9 cellular contexts compared by ENCODE assay signal in genomic region chr7:114405427-114405826, GRCh38. TPM values are rescaled to one million over a fixed set of nuclear protein-coding genes. Genes with fewer than 3 reads are reported as not detected.
DNase-seq lines count a peak whose midpoint lies in the region; ATAC-seq and TF ChIP-seq lines count a peak whose summit lies in the region.
"Had no signal": no experiment of that assay in that cellular context is flagged by ENCODE, and none has a peak within 500 bp of the region (broad histone marks: within the 10 kb centered on the region; RNA-seq: fewer than 3 reads in every experiment).

No MANE protein-coding gene starts in this region.

- ATAC-seq in GM19351 (IDR thresholded peaks at IDR 0.05; ENCODE audit: unreplicated experiment) = peak; percentile 92
- ATAC-seq in natural killer cell treated with Interleukin-12 subunit alpha and Interleukin-12 subunit beta and Interleukin-15 and Interleukin-18, amount 100 ng/mL, for 72 hours = no peak

- H3K36me3 ChIP-seq in adipocyte (ENCODE audit: control insufficient read depth, insufficient read depth, low read length, severe bottlenecking) = no peaks in the 10 kb centered on the region

- H3K27ac Mint-ChIP-seq in neural crest cell (ENCODE audit: unreplicated experiment) = no peak overlapping the region
- no peak overlapping the region for H3K27ac Mint-ChIP-seq in activated CD4-positive, alpha-beta memory T cell treated with anti-CD3 and anti-CD28 coated beads for 36 hours
- no peak overlapping the region for H3K27ac Mint-ChIP-seq in natural killer cell treated with Interleukin-12 subunit alpha and Interleukin-12 subunit beta and Interleukin-15 and Interleukin-18, amount 100 ng/mL, for 72 hours
- H3K27ac Mint-ChIP-seq: dendritic cell treated with granulocyte-macrophage colony-stimulating factor and Interleukin-4, amounts not matched to agents 40 ng/mL and 50 ng/mL, for 4 days had no signal

- CTCF ChIA-PET in activated CD4-positive, alpha-beta memory T cell treated with anti-CD3 and anti-CD28 coated beads for 36 hours (lab: Charles Lee) = no interaction called here

- intact Hi-C loops in activated CD4-positive, alpha-beta memory T cell treated with anti-CD3 and anti-CD28 coated beads for 36 hours (cut with micrococcal nuclease) = loop anchor here (5.0 to 10.0 kb wide), 2 partner anchors 323 to 371 kb away; no protein-coding TSS in a partner anchor

- peak; percentile 2 for DNase-seq in AG08395 (ENCODE audit: low spot score)
- peak; percentile 23 for DNase-seq in adipocyte (ENCODE audit: low read depth)
- DNase-seq in neural crest cell (ENCODE audit: low read depth, low spot score) = no peak
- DNase-seq in islet precursor cell = no peak
- no peak for DNase-seq in activated CD4-positive, alpha-beta memory T cell treated with anti-CD3 and anti-CD28 coated beads for 36 hours
- no peak for DNase-seq in natural killer cell treated with Interleukin-12 subunit alpha and Interleukin-12 subunit beta and Interleukin-15 and Interleukin-18, amount 100 ng/mL, for 72 hours (ENCODE audit: low spot score)

- no peak overlapping the region for H3K4me3 Mint-ChIP-seq in neural crest cell
- H3K4me3 Mint-ChIP-seq in activated CD4-positive, alpha-beta memory T cell treated with anti-CD3 and anti-CD28 coated beads for 36 hours = no peak overlapping the region
- no peak overlapping the region for H3K4me3 Mint-ChIP-seq in natural killer cell treated with Interleukin-12 subunit alpha and Interleukin-12 subunit beta and Interleukin-15 and Interleukin-18, amount 100 ng/mL, for 72 hours
- H3K4me3 Mint-ChIP-seq: dendritic cell treated with granulocyte-macrophage colony-stimulating factor and Interleukin-4, amounts not matched to agents 40 ng/mL and 50 ng/mL, for 4 days had no signal

- TF ChIP-seq CTCF in neural crest cell (conservative IDR thresholded peaks at IDR 0.05) = peak; percentile 70

- H3K9ac ChIP-seq in adipocyte (ENCODE audit: low read length) = no peak overlapping the region

- peaks cover 5% of the 10 kb centered on the region for H3K4me1 ChIP-seq in adipocyte (ENCODE audit: control insufficient read depth, insufficient read depth, low read length)

- H3K36me3 Mint-ChIP-seq in neural crest cell (ENCODE audit: low read depth) = no peaks in the 10 kb centered on the region
- no peaks in the 10 kb centered on the region for H3K36me3 Mint-ChIP-seq in activated CD4-positive, alpha-beta memory T cell treated with anti-CD3 and anti-CD28 coated beads for 36 hours
- no peaks in the 10 kb centered on the region for H3K36me3 Mint-ChIP-seq in natural killer cell treated with Interleukin-12 subunit alpha and Interleukin-12 subunit beta and Interleukin-15 and Interleukin-18, amount 100 ng/mL, for 72 hours

- peaks cover 5% of the 10 kb centered on the region for H3K27me3 Mint-ChIP-seq in neural crest cell (ENCODE audit: low read depth)
- no peaks in the 10 kb centered on the region for H3K27me3 Mint-ChIP-seq in activated CD4-positive, alpha-beta memory T cell treated with anti-CD3 and anti-CD28 coated beads for 36 hours
- H3K27me3 Mint-ChIP-seq in natural killer cell treated with Interleukin-12 subunit alpha and Interleukin-12 subunit beta and Interleukin-15 and Interleukin-18, amount 100 ng/mL, for 72 hours = no peaks in the 10 kb centered on the region
- H3K27me3 Mint-ChIP-seq: dendritic cell treated with granulocyte-macrophage colony-stimulating factor and Interleukin-4, amounts not matched to agents 40 ng/mL and 50 ng/mL, for 4 days had no signal

- POLR2A ChIA-PET in activated CD4-positive, alpha-beta memory T cell treated with anti-CD3 and anti-CD28 coated beads for 36 hours (lab: Charles Lee) = no interaction called here

- TF ChIP-seq RAD21 in Ishikawa (IDR thresholded peaks at IDR 0.05; ENCODE audit: low read depth) = peak; percentile 52

- H3K9me3 ChIP-seq in adipocyte (ENCODE audit: control insufficient read depth, low read length) = no peaks in the 10 kb centered on the region

- peaks cover 3% of the 10 kb centered on the region for H3K9me3 Mint-ChIP-seq in neural crest cell
- no peaks in the 10 kb centered on the region for H3K9me3 Mint-ChIP-seq in activated CD4-positive, alpha-beta memory T cell treated with anti-CD3 and anti-CD28 coated beads for 36 hours
- peaks cover 3% of the 10 kb centered on the region for H3K9me3 Mint-ChIP-seq in natural killer cell treated with Interleukin-12 subunit alpha and Interleukin-12 subunit beta and Interleukin-15 and Interleukin-18, amount 100 ng/mL, for 72 hours
- H3K9me3 Mint-ChIP-seq: dendritic cell treated with granulocyte-macrophage colony-stimulating factor and Interleukin-4, amounts not matched to agents 40 ng/mL and 50 ng/mL, for 4 days had no signal

- H3K27me3 ChIP-seq in adipocyte (replicated peaks; ENCODE audit: control insufficient read depth, insufficient read depth, low read length) = no peaks in the 10 kb centered on the region

- TF ChIP-seq EP300 in Ishikawa (IDR thresholded peaks at IDR 0.05; ENCODE audit: borderline replicate concordance) = no peak

- H3K4me3 ChIP-seq in adipocyte (ENCODE audit: low read length) = no peak overlapping the region

- no peaks in the 10 kb centered on the region for H3K4me1 Mint-ChIP-seq in neural crest cell
- no peaks in the 10 kb centered on the region for H3K4me1 Mint-ChIP-seq in activated CD4-positive, alpha-beta memory T cell treated with anti-CD3 and anti-CD28 coated beads for 36 hours (ENCODE audit: low read depth)
- no peaks in the 10 kb centered on the region for H3K4me1 Mint-ChIP-seq in natural killer cell treated with Interleukin-12 subunit alpha and Interleukin-12 subunit beta and Interleukin-15 and Interleukin-18, amount 100 ng/mL, for 72 hours (ENCODE audit: low read depth in 2 of 2)

TF ChIP-seq in Ishikawa, 13 proteins besides CTCF, POLR2A, EP300 and RAD21:
- TF ChIP-seq CREB1 (IDR thresholded peaks at IDR 0.05; ENCODE audit: low read depth) (no peak), MAX (IDR thresholded peaks at IDR 0.05) (no peak), TEAD4 (IDR thresholded peaks at IDR 0.05) (no peak), TCF12 (IDR thresholded peaks at IDR 0.05; ENCODE audit: low read depth) (no peak), NFIC (IDR thresholded peaks at IDR 0.05) (no peak), CEBPB (IDR thresholded peaks at IDR 0.05) (no peak), REST (IDR thresholded peaks at IDR 0.05; ENCODE audit: low read depth) (no peak), EGR1 (IDR thresholded peaks at IDR 0.05) (no peak)

RNA-seq across cellular contexts. Expression of gene FOXP2, which starts 9.2 kb away (rescaled TPM):
- total RNA-seq in neural crest cell = 4.9 and 7.1 TPM in 2 replicates
- total RNA-seq in activated CD4-positive, alpha-beta memory T cell treated with anti-CD3 and anti-CD28 coated beads for 36 hours = not detected
- total RNA-seq in natural killer cell treated with Interleukin-12 subunit alpha and Interleukin-12 subunit beta and Interleukin-15 and Interleukin-18, amount 100 ng/mL, for 72 hours = not detected

Comparison
In these comparisons a context has a peak if more than half of its experiments do, and no peak if none do; other contexts are left out.
1. DNase-seq: peak in AG08395 (single experiment) and adipocyte (single experiment); none in neural crest cell (single experiment), islet precursor cell (single experiment), activated CD4-positive, alpha-beta memory T cell treated with anti-CD3 and anti-CD28 coated beads for 36 hours (single experiment) and natural killer cell treated with Interleukin-12 subunit alpha and Interleukin-12 subunit beta and Interleukin-15 and Interleukin-18, amount 100 ng/mL, for 72 hours (single experiment).